8 cellular contexts compared by ENCODE assay signal in the genomic region with DNA sequence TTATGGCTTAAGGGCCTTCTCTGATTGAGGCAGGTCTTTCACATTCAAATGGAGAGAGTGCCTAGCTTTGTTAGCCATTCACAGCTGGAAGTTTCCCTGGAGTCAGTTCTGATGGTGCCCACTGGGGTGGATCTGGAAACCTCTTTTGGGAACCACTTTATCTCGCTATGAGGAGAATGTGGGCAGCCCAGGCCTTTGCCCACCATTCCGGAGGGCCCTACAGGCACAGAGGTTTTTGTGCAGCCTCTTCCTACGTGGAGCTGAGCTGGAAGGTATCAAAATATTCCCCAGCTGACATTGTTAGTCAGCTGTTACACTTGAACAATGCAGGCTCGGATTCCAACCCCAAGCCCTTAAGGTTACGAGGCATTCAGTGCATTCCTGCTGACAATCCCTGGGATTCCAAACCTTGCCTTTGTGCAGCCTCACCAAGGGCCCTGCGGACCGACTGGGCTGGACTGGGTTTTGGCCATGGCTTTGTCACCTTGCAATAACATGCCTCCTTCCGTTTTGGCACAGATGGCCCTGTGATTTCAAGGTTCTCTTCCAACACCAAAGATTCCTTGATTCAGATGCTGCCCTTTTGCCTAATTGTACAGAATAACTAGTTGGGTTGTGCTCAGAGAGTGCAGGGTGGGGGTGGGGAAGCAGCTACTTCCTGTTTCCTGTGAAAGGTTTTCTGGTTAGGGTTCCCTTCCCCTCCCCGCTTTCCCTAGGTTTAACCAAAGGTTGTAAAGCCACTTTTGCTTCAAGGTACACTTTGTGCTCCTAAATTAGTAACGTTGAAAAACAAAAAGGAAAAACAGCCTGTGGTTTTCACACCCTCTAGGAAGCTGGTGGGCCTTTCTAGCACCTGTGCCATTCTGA. TPM values are rescaled to one million over a fixed set of nuclear protein-coding genes. Genes with fewer than 3 reads are reported as not detected.
DNase-seq lines count a peak whose midpoint lies in the region; ATAC-seq and TF ChIP-seq lines count a peak whose summit lies in the region.

No MANE protein-coding gene starts in this region.

- no peaks in the 10 kb centered on the region for H3K9me3 ChIP-seq in uterus

- H3K9me3 Mint-ChIP-seq in activated CD4-positive, alpha-beta memory T cell treated with anti-CD3 and anti-CD28 coated beads for 36 hours: no peaks in the 10 kb centered on the region

- peak overlapping the region; percentile 84 for H3K27ac Mint-ChIP-seq in activated CD4-positive, alpha-beta memory T cell treated with anti-CD3 and anti-CD28 coated beads for 36 hours

- intact Hi-C loops in activated CD4-positive, alpha-beta memory T cell treated with anti-CD3 and anti-CD28 coated beads for 36 hours (cut with micrococcal nuclease): loop anchor here (2.0 kb wide), 1 partner anchor 69 kb away; no protein-coding TSS in a partner anchor
- intact Hi-C loops in uterus (cut with DNase I; ENCODE audit: low total_unique reads): no loop called here

- H3K4me1 ChIP-seq in uterus: peaks cover 0 to 4% of the 10 kb centered on the region in 2 donors

- DNase-seq in AG08396 (ENCODE audit: low spot score) (peak; percentile 58), HS-27A (ENCODE audit: low read depth) (peak; percentile 33), epithelial cell of proximal tubule (ENCODE audit: low read depth) (peak; percentile 46), mucosa of gallbladder (ENCODE audit: low spot score) (peak; percentile 12), uterus (peak in 1 of 2 donors; percentile 60)
- peak; percentile 49 for DNase-seq in activated CD4-positive, alpha-beta memory T cell treated with anti-CD3 and anti-CD28 coated beads for 36 hours

- no peaks in the 10 kb centered on the region for H3K27me3 ChIP-seq in uterus

- no peaks in the 10 kb centered on the region for H3K36me3 ChIP-seq in uterus

- H3K4me1 Mint-ChIP-seq in activated CD4-positive, alpha-beta memory T cell treated with anti-CD3 and anti-CD28 coated beads for 36 hours (ENCODE audit: low read depth): peaks cover 64% of the 10 kb centered on the region

- TF ChIP-seq CTCF in epithelial cell of proximal tubule (conservative IDR thresholded peaks at IDR 0.05; ENCODE audit: low read depth, low read length): no peak
- no peak for TF ChIP-seq CTCF in uterus (IDR thresholded peaks at IDR 0.05)

- H3K27ac ChIP-seq in uterus: peak overlapping the region; percentile 62 to 73

- no peak for TF ChIP-seq POLR2A in uterus (IDR thresholded peaks at IDR 0.05)

- H3K4me3 ChIP-seq in epithelial cell of proximal tubule (ENCODE audit: low read depth, low read length) (no peak overlapping the region), uterus (no peak overlapping the region)

- peaks cover 50% of the 10 kb centered on the region for H3K36me3 Mint-ChIP-seq in activated CD4-positive, alpha-beta memory T cell treated with anti-CD3 and anti-CD28 coated beads for 36 hours

- POLR2A ChIA-PET in activated CD4-positive, alpha-beta memory T cell treated with anti-CD3 and anti-CD28 coated beads for 36 hours (lab: Charles Lee): interaction anchor here (0.8 to 3.4 kb wide), 13 partner anchors 12 to 86 kb away, joined by 3 to 22 read pairs (median 4); partner anchors contain the start of gene ZC3H4

- no peaks in the 10 kb centered on the region for H3K27me3 Mint-ChIP-seq in activated CD4-positive, alpha-beta memory T cell treated with anti-CD3 and anti-CD28 coated beads for 36 hours

- peak overlapping the region; percentile 43 for H3K4me3 Mint-ChIP-seq in activated CD4-positive, alpha-beta memory T cell treated with anti-CD3 and anti-CD28 coated beads for 36 hours

- ATAC-seq in GM18861 (IDR thresholded peaks at IDR 0.05; ENCODE audit: unreplicated experiment) (no peak), GM18511 (IDR thresholded peaks at IDR 0.05; ENCODE audit: unreplicated experiment) (no peak)

- CTCF ChIA-PET in activated CD4-positive, alpha-beta memory T cell treated with anti-CD3 and anti-CD28 coated beads for 36 hours (lab: Charles Lee): interaction anchor here (0.8 to 10.2 kb wide), 18 partner anchors 7 to 145 kb away, joined by 3 to 103 read pairs (median 6); partner anchors contain the start of genes SAE1 and ZC3H4

RNA-seq across cellular contexts. Expression of gene SAE1, which starts 27.1 kb away (rescaled TPM):
- total RNA-seq in activated CD4-positive, alpha-beta memory T cell treated with anti-CD3 and anti-CD28 coated beads for 36 hours: 100 to 1,000 TPM; 154 to 157 TPM
- 140 and 236 TPM in 2 replicates for total RNA-seq in epithelial cell of proximal tubule
- total RNA-seq in mucosa of gallbladder: 57.4 TPM
- 100 to 1,000 TPM in 1 of 4 donors, 10 to 100 TPM in 3; 17.6 to 144 (median 45.6) TPM for total RNA-seq in uterus

RNA-seq across cellular contexts. Expression of gene ZC3H4, which starts 44.1 kb away (rescaled TPM):
- total RNA-seq in activated CD4-positive, alpha-beta memory T cell treated with anti-CD3 and anti-CD28 coated beads for 36 hours: 10 to 100 TPM; 77.1 to 78.6 TPM
- total RNA-seq in epithelial cell of proximal tubule: 18.3 and 30.0 TPM in 2 replicates
- 45.1 TPM for total RNA-seq in mucosa of gallbladder
- 10 to 100 TPM in 3 of 4 donors, 1 to 10 TPM in 1; 3.3 to 43.1 (median 18.3) TPM for total RNA-seq in uterus
